In genomic region chrX:16137416-16138107, GRCh38 we compare ENCODE assay signal across 1 cellular context.
TF ChIP-seq lines count a peak whose summit lies in the region.

No MANE protein-coding gene starts in this region.

TF ChIP-seq in GM12878, 131 proteins besides CTCF, POLR2A, EP300 and RAD21 (continued from another document and continues in another):
- TF ChIP-seq HSF1 (IDR thresholded peaks at IDR 0.05; ENCODE audit: low read depth, low read length), result no peak
- no peak for TF ChIP-seq JUND (IDR thresholded peaks at IDR 0.05; ENCODE audit: low read depth, low read length)
- no peak for TF ChIP-seq TCF7 (IDR thresholded peaks at IDR 0.05; ENCODE audit: borderline replicate concordance)
- no peak for TF ChIP-seq HCFC1 (IDR thresholded peaks at IDR 0.05; ENCODE audit: low read length)
- no peak for TF ChIP-seq LARP7 (IDR thresholded peaks at IDR 0.05)
- no peak for TF ChIP-seq MYC (IDR thresholded peaks at IDR 0.05; ENCODE audit: insufficient read depth, insufficient read length, insufficient replicate concordance, low read length, severe bottlenecking)
- TF ChIP-seq TCF3 (IDR thresholded peaks at IDR 0.05; ENCODE audit: borderline replicate concordance, insufficient read depth, low read depth, low read length), result no peak
- no peak for TF ChIP-seq PML (IDR thresholded peaks at IDR 0.05; ENCODE audit: low read length)
- TF ChIP-seq NR2C2 (IDR thresholded peaks at IDR 0.05; ENCODE audit: borderline replicate concordance, control insufficient read depth, insufficient read length, low read depth), result no peak
- TF ChIP-seq RELB (IDR thresholded peaks at IDR 0.05; ENCODE audit: low read depth), result peak; percentile 60; the same call in 1 of the 2 replicates
- no peak for TF ChIP-seq ZNF384 (IDR thresholded peaks at IDR 0.05; ENCODE audit: borderline replicate concordance, low read depth, low read length)
- TF ChIP-seq CBX3 (IDR thresholded peaks at IDR 0.05; ENCODE audit: borderline replicate concordance, low read depth), result no peak
- TF ChIP-seq POLR2AphosphoS2 (IDR thresholded peaks at IDR 0.05; ENCODE audit: low read depth, low read length), result no peak
- no peak for TF ChIP-seq EGR1 (IDR thresholded peaks at IDR 0.05; ENCODE audit: borderline replicate concordance in 1 of 2, low read depth in 2 of 2, low read length in 2 of 2)
- TF ChIP-seq E2F8 (IDR thresholded peaks at IDR 0.05; ENCODE audit: low read depth, partially characterized antibody), result no peak
- no peak for TF ChIP-seq YBX1 (IDR thresholded peaks at IDR 0.05)
- peak; percentile 55; the same call in 1 of the 2 replicates for TF ChIP-seq TBL1XR1 (IDR thresholded peaks at IDR 0.05; ENCODE audit: low read depth, low read length)
- no peak for TF ChIP-seq SMARCA5 (IDR thresholded peaks at IDR 0.05)
- no peak; the same call in 1 of the 2 replicates for TF ChIP-seq GATAD2B (conservative IDR thresholded peaks at IDR 0.05; ENCODE audit: low read depth)
- no peak for TF ChIP-seq CUX1 (IDR thresholded peaks at IDR 0.05; ENCODE audit: insufficient replicate concordance, low read depth, low read length)
- no peak for TF ChIP-seq MYB (IDR thresholded peaks at IDR 0.05; ENCODE audit: borderline replicate concordance, low read depth, low read length)
- no peak for TF ChIP-seq BCLAF1 (IDR thresholded peaks at IDR 0.05)
- no peak for TF ChIP-seq REST (IDR thresholded peaks at IDR 0.05; ENCODE audit: low read depth, low read length)
- no peak for TF ChIP-seq KAT2A (conservative IDR thresholded peaks at IDR 0.05; ENCODE audit: control insufficient read depth, low read depth, low read length)
- no peak for TF ChIP-seq IRF3 (IDR thresholded peaks at IDR 0.05)
- TF ChIP-seq ZNF207 (IDR thresholded peaks at IDR 0.05; ENCODE audit: borderline replicate concordance), result no peak
- no peak for TF ChIP-seq CEBPB (IDR thresholded peaks at IDR 0.05; ENCODE audit: borderline replicate concordance in 1 of 2, low read depth in 2 of 2, low read length in 2 of 2)
- TF ChIP-seq ELK1 (IDR thresholded peaks at IDR 0.05; ENCODE audit: low read depth, low read length), result no peak
- TF ChIP-seq ETV6 (conservative IDR thresholded peaks at IDR 0.05 in 1 of 2, IDR thresholded peaks at IDR 0.05 in 1 of 2; ENCODE audit: borderline replicate concordance in 1 of 2, low read depth in 1 of 2), result 0 out of 4 replicates have a peak, but pooled peaks of 1 of the 2 experiments have one; percentile 15
- TF ChIP-seq CEBPZ (IDR thresholded peaks at IDR 0.05; ENCODE audit: low read depth, low read length), result no peak
